ENCODE assay signal across 23 cellular contexts in genomic region chr11:111612211-111612610, GRCh38. TPM values are rescaled to one million over a fixed set of nuclear protein-coding genes. Genes with fewer than 3 reads are reported as not detected.
A peak's percentile ranks its signal among the peaks of the same experiment; 100 is the strongest.
DNase-seq lines count a peak whose midpoint lies in the region; ATAC-seq, FAIRE-seq and TF ChIP-seq lines count a peak whose summit lies in the region.
"Had no signal": no experiment of that assay in that cellular context is flagged by ENCODE, and none has a peak within 500 bp of the region (broad histone marks: within the 10 kb centered on the region; RNA-seq: fewer than 3 reads in every experiment).

No MANE protein-coding gene starts in this region.

- CTCF ChIA-PET in GM12878 (lab: Yijun Ruan, JAX) = interaction anchor here (0.6 to 2.5 kb wide), 5 partner anchors 8 to 165 kb away, joined by 3 to 12 read pairs (median 4); no protein-coding TSS in a partner anchor

- no peak for TF ChIP-seq CTCF in right atrium auricular region (IDR thresholded peaks at IDR 0.05)
- TF ChIP-seq CTCF in GM12878 (IDR thresholded peaks at IDR 0.05 in 2 of 3, conservative IDR thresholded peaks at IDR 0.05 in 1 of 3; ENCODE audit: control insufficient read depth in 2 of 3, extremely low read depth in 1 of 3, insufficient read depth in 1 of 3, low read depth in 3 of 3, low read length in 3 of 3) = no peak
- no peak for TF ChIP-seq CTCF in GM13976 (IDR thresholded peaks at IDR 0.05; ENCODE audit: borderline replicate concordance, control extremely low read depth, extremely low read depth, insufficient read depth, missing control alignments)

- H3K79me2 ChIP-seq in GM12878 (ENCODE audit: control insufficient read depth, insufficient read depth, low read length) = peaks cover 3% of the 10 kb centered on the region

- no TSS peak for BruUV-seq in GM12878 (replicated peaks; lab: Mats Ljungman, UMichigan)

- ATAC-seq in Right ventricle myocardium superior (ENCODE audit: poor library complexity) (peak; percentile 15), GM12878 (no peak)
- ATAC-seq: A549; effector memory CD8-positive, alpha-beta T cell; K562 had no signal

- WGBS in GM12878 (ENCODE audit: insufficient coverage, insufficient replicate concordance, low lambda C conversion rate, missing lambda C conversion rate) = 100% methylated on average over 1 of the region's 1 CpG

- H3K27ac ChIP-seq in right atrium auricular region (no peak overlapping the region), GM12878 (ENCODE audit: control insufficient read depth, insufficient read depth) (no peak overlapping the region), subcutaneous abdominal adipose tissue (ENCODE audit: low read depth, low read length) (peak overlapping the region; percentile 77)
- H3K27ac ChIP-seq: A549, C4-2B, parathyroid adenoma, testis, vagina had no signal

- H3K36me3 ChIP-seq in right atrium auricular region (peaks cover 8% of the 10 kb centered on the region), GM12878 (ENCODE audit: control insufficient read depth in 2 of 2, insufficient read depth in 2 of 2, low read length in 1 of 2) (peaks cover 0 to 3% of the 10 kb centered on the region in 2 experiments; a peak in 1 of 4 replicates), subcutaneous abdominal adipose tissue (ENCODE audit: control insufficient read depth in 5 of 5, insufficient read depth in 5 of 5, low read length in 5 of 5) (peaks cover 3 to 18% (median 9%) of the 10 kb centered on the region in 5 donors)

- no peaks in the 10 kb centered on the region for H3K9me3 ChIP-seq in right atrium auricular region
- no peaks in the 10 kb centered on the region; the same call in 2 of the 3 replicates for H3K9me3 ChIP-seq in GM12878 (replicated peaks; ENCODE audit: control insufficient read depth, insufficient read depth, low read length)
- H3K9me3 ChIP-seq in subcutaneous abdominal adipose tissue (ENCODE audit: control insufficient read depth in 5 of 5, low read length in 5 of 5) = no peaks in the 10 kb centered on the region
- H3K9me3 ChIP-seq: A549, testis, vagina had no signal

- H3K27me3 ChIP-seq in right atrium auricular region (no peaks in the 10 kb centered on the region), GM12878 (replicated peaks in 1 of 2; ENCODE audit: control insufficient read depth in 2 of 2, insufficient read depth in 2 of 2, low read length in 1 of 2) (no peaks in the 10 kb centered on the region), subcutaneous abdominal adipose tissue (ENCODE audit: control insufficient read depth in 5 of 5, insufficient read depth in 4 of 5, low read length in 5 of 5) (no peaks in the 10 kb centered on the region)
- H3K27me3 ChIP-seq: testis, vagina had no signal

- intact Hi-C loops in Right ventricle myocardium superior (cut with DNase I) = no loop called here
- intact Hi-C loops in GM12878 (cut with micrococcal nuclease; ENCODE audit: unreplicated experiment) = no loop called here

- H3K9ac ChIP-seq in GM12878 (ENCODE audit: control insufficient read depth, insufficient read depth, low read length) (no peak overlapping the region), subcutaneous abdominal adipose tissue (ENCODE audit: low read length in 5 of 5) (no peak overlapping the region)
- H3K9ac ChIP-seq: parathyroid adenoma had no signal

- DNase-seq in Right ventricle myocardium superior (no peak), right atrium auricular region (ENCODE audit: low spot score) (no peak), GM12878 (ENCODE audit: low read depth, low spot score) (no peak), iris pigment epithelial cell (ENCODE audit: low read depth) (peak; percentile 80), GM13976 (ENCODE audit: low spot score) (no peak), middle frontal gyrus (ENCODE audit: extremely low spot score, low spot score) (no peak)
- DNase-seq in activated CD4-positive, alpha-beta T cell treated with anti-CD3 and anti-CD28 coated beads, Interleukin-2, amount 50 U/mL, for 1 hour = no peak
- DNase-seq: activated CD4-positive, alpha-beta memory T cell treated with anti-CD3 and anti-CD28 coated beads, Interleukin-2, amount 10 ng/mL, durations not matched to agents 7 days and 5 days; activated naive CD4-positive, alpha-beta T cell; activated T-cell treated with anti-CD3 and anti-CD28 coated beads for 4 hours; effector memory CD8-positive, alpha-beta T cell; naive B cell; NCI-H1694; NCI-H774; SIG-M5; testis had no signal

- H3K4me1 ChIP-seq in right atrium auricular region = peaks cover 0 to 11% of the 10 kb centered on the region in 2 donors
- no peaks in the 10 kb centered on the region for H3K4me1 ChIP-seq in GM12878 (ENCODE audit: control insufficient read depth, insufficient read depth, low read length)
- H3K4me1 ChIP-seq in subcutaneous abdominal adipose tissue (ENCODE audit: control insufficient read depth in 5 of 5, insufficient read depth in 5 of 5, low read length in 5 of 5) = peaks cover 0 to 48% (median 14%) of the 10 kb centered on the region in 5 donors
- H3K4me1 ChIP-seq: parathyroid adenoma, testis, vagina had no signal

- in situ Hi-C loops in GM12878 (cut with MboI) = no loop called here
- in situ Hi-C loops in GM13976 (cut with MboI; ENCODE audit: low sequenced_read_pairs, unreplicated experiment) = no loop called here

- SMC1A ChIA-PET in GM12878 (lab: Charles Lee; ENCODE audit: uncharacterized antibody, unreplicated experiment) = interaction anchor here (1.2 to 3.3 kb wide), 7 partner anchors 9 to 151 kb away, joined by 3 to 14 read pairs (median 4); no protein-coding TSS in a partner anchor

- no peak overlapping the region for H3K4me2 ChIP-seq in GM12878 (ENCODE audit: control insufficient read depth, insufficient read depth)
- H3K4me2 ChIP-seq: A549 had no signal

- no peak overlapping the region for H3K4me3 ChIP-seq in right atrium auricular region
- no peak overlapping the region for H3K4me3 ChIP-seq in GM12878
- H3K4me3 ChIP-seq in subcutaneous abdominal adipose tissue (ENCODE audit: low read depth in 1 of 5, low read length in 5 of 5) = no peak overlapping the region
- H3K4me3 ChIP-seq: A549, K562, testis, vagina had no signal

- RAD21 ChIA-PET in GM12878 (lab: Charles Lee; ENCODE audit: unreplicated experiment) = interaction anchor here (0.9 to 2.4 kb wide), 4 partner anchors 10 to 86 kb away, joined by 3 to 7 read pairs (median 4); no protein-coding TSS in a partner anchor

- TF ChIP-seq POLR2A in GM12878 (IDR thresholded peaks at IDR 0.05; ENCODE audit: low read depth, low read length) = no peak

- TF ChIP-seq EP300 in GM12878 (IDR thresholded peaks at IDR 0.05; ENCODE audit: borderline replicate concordance in 1 of 2, control insufficient read depth in 1 of 2, low read depth in 2 of 2, low read length in 2 of 2) = no peak

- H2AFZ ChIP-seq in GM12878 (ENCODE audit: control insufficient read depth, low read depth, low read length) = no peak overlapping the region
- H2AFZ ChIP-seq: parathyroid adenoma had no signal

- POLR2A ChIA-PET in GM12878 (lab: Charles Lee) = interaction anchor here (0.8 to 2.1 kb wide), 4 partner anchors 11 to 153 kb away, joined by 3 to 6 read pairs (median 4); no protein-coding TSS in a partner anchor

- TF ChIP-seq RAD21 in GM12878 (IDR thresholded peaks at IDR 0.05; ENCODE audit: insufficient read depth, low read depth, low read length) = no peak

- FAIRE-seq in GM12878 (lab: Jason Lieb, UNC) = peak; percentile 18
- FAIRE-seq: A549, islet of Langerhans had no signal

- H4K20me1 ChIP-seq in GM12878 (ENCODE audit: control insufficient read depth, insufficient read depth) = no peaks in the 10 kb centered on the region

TF ChIP-seq in GM12878, 131 proteins besides CTCF, POLR2A, EP300 and RAD21 (continues in another document):
- TF ChIP-seq MEF2A (IDR thresholded peaks at IDR 0.05; ENCODE audit: insufficient read depth, low read depth, low read length) (no peak), PML (IDR thresholded peaks at IDR 0.05; ENCODE audit: low read length) (no peak), GABPA (IDR thresholded peaks at IDR 0.05; ENCODE audit: low read depth) (no peak), DPF2 (IDR thresholded peaks at IDR 0.05) (no peak)
- TF ChIP-seq, protein P1, sequence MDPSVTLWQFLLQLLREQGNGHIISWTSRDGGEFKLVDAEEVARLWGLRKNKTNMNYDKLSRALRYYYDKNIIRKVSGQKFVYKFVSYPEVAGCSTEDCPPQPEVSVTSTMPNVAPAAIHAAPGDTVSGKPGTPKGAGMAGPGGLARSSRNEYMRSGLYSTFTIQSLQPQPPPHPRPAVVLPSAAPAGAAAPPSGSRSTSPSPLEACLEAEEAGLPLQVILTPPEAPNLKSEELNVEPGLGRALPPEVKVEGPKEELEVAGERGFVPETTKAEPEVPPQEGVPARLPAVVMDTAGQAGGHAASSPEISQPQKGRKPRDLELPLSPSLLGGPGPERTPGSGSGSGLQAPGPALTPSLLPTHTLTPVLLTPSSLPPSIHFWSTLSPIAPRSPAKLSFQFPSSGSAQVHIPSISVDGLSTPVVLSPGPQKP (IDR thresholded peaks at IDR 0.05; ENCODE audit: low read depth, low read length) = no peak

RNA-seq across cellular contexts. Expression of gene SIK2, which starts 10.0 kb away (rescaled TPM):
- 15.1 TPM for total RNA-seq in Right ventricle myocardium superior
- 10 to 100 TPM; 23.5 to 28.0 TPM for total RNA-seq in right atrium auricular region
- 10.2 and 10.8 TPM in 2 replicates for total RNA-seq in GM12878 (2013; cell fraction: nucleolus; rRNA removed)
- 4.7 TPM in 2 replicates for total RNA-seq in GM12878 (2014; rRNA removed)
- 3.5 and 3.7 TPM in 2 replicates for total RNA-seq in GM12878 (2014; rRNA removed; fragmentation: Illumina TruSeq; extraction: Trizol)
- 9.1 and 12.1 TPM in 2 replicates for total RNA-seq in GM12878 (2021)
- polyA plus RNA-seq in GM12878 (2011; ENCODE audit: low read depth) = 3.4 TPM
- 5.3 and 14.2 TPM in 2 replicates for polyA plus RNA-seq in GM12878 (2011; rRNA removed)
- 6.9 and 11.5 TPM in 2 replicates for polyA plus RNA-seq in GM12878 (2011; cell fraction: cytosol; rRNA removed)
- polyA plus RNA-seq in GM12878 (2011; cell fraction: nucleus; rRNA removed) = 9.7 and 12.5 TPM in 2 replicates
- polyA plus RNA-seq in GM12878 (2012) = 4.9 and 5.9 TPM in 2 replicates
- polyA plus RNA-seq in GM12878 (2014; fragmentation: Illumina TruSeq; extraction: Trizol) = 5.1 and 9.1 TPM in 2 replicates
- polyA plus RNA-seq in GM12878 (2014; fragmentation: Nextera tagmentation; extraction: Ambion mirVana) = 1 to 10 TPM in 1 of 2 experiments, under 1 TPM in 1; 0.97 to 1.1 TPM
- 4.2 TPM in 2 replicates for polyA plus RNA-seq in GM12878 (2014; rRNA removed)
- polyA plus RNA-seq in GM12878 (2016; fragmentation: Nextera tagmentation; extraction: Ambion mirVana) = 1 to 10 TPM; 4.0 to 5.5 TPM
- polyA minus RNA-seq in GM12878 (2011; rRNA and poly(A)+ RNA removed) = 9.8 and 15.1 TPM in 2 replicates
- polyA minus RNA-seq in GM12878 (2011; cell fraction: cytosol; rRNA and poly(A)+ RNA removed) = 3.5 and 4.2 TPM in 2 replicates
- 4.7 and 7.8 TPM in 2 replicates for polyA minus RNA-seq in GM12878 (2011; cell fraction: nucleus; rRNA and poly(A)+ RNA removed)
